ENCODE assay signal across 11 cellular contexts in genomic region chr6:154996841-154997311, GRCh38. TPM values are rescaled to one million over a fixed set of nuclear protein-coding genes. Genes with fewer than 3 reads are reported as not detected.
DNase-seq lines count a peak whose midpoint lies in the region; ATAC-seq and TF ChIP-seq lines count a peak whose summit lies in the region.
"Had no signal": no experiment of that assay in that cellular context is flagged by ENCODE, and none has a peak within 500 bp of the region (broad histone marks: within the 10 kb centered on the region; RNA-seq: fewer than 3 reads in every experiment).

No MANE protein-coding gene starts in this region.

- peaks cover 26% of the 10 kb centered on the region for H3K27me3 Mint-ChIP-seq in IgD-negative memory B cell
- peaks cover 40% of the 10 kb centered on the region for H3K27me3 Mint-ChIP-seq in nephron progenitor cell (ENCODE audit: low read depth, poor library complexity)
- peaks cover 16 to 36% (median 27%) of the 10 kb centered on the region in 5 donors for H3K27me3 Mint-ChIP-seq in naive thymus-derived CD8-positive, alpha-beta T cell

- peaks cover 12% of the 10 kb centered on the region for H3K4me1 ChIP-seq in ectodermal cell (ENCODE audit: control insufficient read depth, insufficient read depth, low read length)

- ATAC-seq in naive thymus-derived CD8-positive, alpha-beta T cell, result no peak
- ATAC-seq in HG03039 (IDR thresholded peaks at IDR 0.05; ENCODE audit: unreplicated experiment), result no peak

- POLR2A ChIA-PET in naive thymus-derived CD8-positive, alpha-beta T cell (lab: Charles Lee), result no interaction called here

- H3K27ac Mint-ChIP-seq in IgD-negative memory B cell, result no peak overlapping the region
- no peak overlapping the region for H3K27ac Mint-ChIP-seq in nephron progenitor cell
- H3K27ac Mint-ChIP-seq in naive thymus-derived CD8-positive, alpha-beta T cell, result no peak overlapping the region

- DNase-seq in Caki2 (ENCODE audit: low read depth) (peak; percentile 43), nephron progenitor cell (no peak), activated gamma-delta T cell (lab: John Stamatoyannopoulos, UW) (no peak)
- no peak for DNase-seq in naive thymus-derived CD8-positive, alpha-beta T cell
- DNase-seq: brain microvascular endothelial cell, DND-41, NCI-H1105, NCI-H774 had no signal

- H3K4me1 Mint-ChIP-seq in IgD-negative memory B cell, result peaks cover 0 to 5% (median 0%) of the 10 kb centered on the region in 3 donors
- peaks cover 5% of the 10 kb centered on the region for H3K4me1 Mint-ChIP-seq in nephron progenitor cell
- peaks cover 0 to 10% (median 6%) of the 10 kb centered on the region in 4 donors for H3K4me1 Mint-ChIP-seq in naive thymus-derived CD8-positive, alpha-beta T cell

- H3K4me3 Mint-ChIP-seq in IgD-negative memory B cell (peak overlapping the region in 3 of 4 donors; percentile 3 to 61 (median 37)), nephron progenitor cell (peak overlapping the region; percentile 52)
- H3K4me3 Mint-ChIP-seq in naive thymus-derived CD8-positive, alpha-beta T cell, result peak overlapping the region in 5 of 10 donors; percentile 5 to 32 (median 9)

- H3K9me3 Mint-ChIP-seq in IgD-negative memory B cell, result no peaks in the 10 kb centered on the region
- H3K9me3 Mint-ChIP-seq in nephron progenitor cell, result no peaks in the 10 kb centered on the region
- H3K9me3 Mint-ChIP-seq in naive thymus-derived CD8-positive, alpha-beta T cell, result no peaks in the 10 kb centered on the region

- H3K4me3 ChIP-seq in ectodermal cell (ENCODE audit: insufficient read depth, low read depth, low read length), result peak overlapping the region; percentile 2

- TF ChIP-seq CTCF in nephron progenitor cell (IDR thresholded peaks at IDR 0.05), result no peak

- in situ Hi-C loops in Caki2 (cut with HindIII; ENCODE audit: low pct_unique_long_range_greater_than_20kb, low sequenced_read_pairs), result no loop called here

- no peaks in the 10 kb centered on the region for H3K36me3 Mint-ChIP-seq in IgD-negative memory B cell
- H3K36me3 Mint-ChIP-seq in nephron progenitor cell (ENCODE audit: low read depth), result no peaks in the 10 kb centered on the region
- H3K36me3 Mint-ChIP-seq in naive thymus-derived CD8-positive, alpha-beta T cell, result no peaks in the 10 kb centered on the region

- WGBS in ectodermal cell, 2 experiments, result 62% methylated on average over 5 of the region's 5 CpGs

- H3K27me3 ChIP-seq in ectodermal cell (ENCODE audit: control insufficient read depth, insufficient read depth, low read length, poor library complexity, severe bottlenecking), result no peaks in the 10 kb centered on the region
- H3K27me3 ChIP-seq: brain microvascular endothelial cell had no signal

- H3K9me3 ChIP-seq in ectodermal cell (ENCODE audit: control insufficient read depth, low read length), result no peaks in the 10 kb centered on the region

- no peak overlapping the region for H3K27ac ChIP-seq in ectodermal cell (ENCODE audit: insufficient read depth, low read depth, low read length, poor library complexity, severe bottlenecking)
- H3K27ac ChIP-seq: brain microvascular endothelial cell had no signal

- H3K36me3 ChIP-seq in ectodermal cell (ENCODE audit: control insufficient read depth, insufficient read depth, low read length), result no peaks in the 10 kb centered on the region
- H3K36me3 ChIP-seq: brain microvascular endothelial cell had no signal

RNA-seq across cellular contexts. Expression of gene TIAM2, which starts 1.8 kb away (rescaled TPM):
- total RNA-seq in Caki2 (2014; rRNA removed; shearing (Covaris generic); ENCODE audit: low replicate concordance), result 8.0 and 11.3 TPM in 2 replicates
- 5.8 TPM for polyA plus RNA-seq in IgD-negative memory B cell
- polyA plus RNA-seq in ectodermal cell (2013, experiment 1 of 4), result 43.0 TPM
- 47.5 TPM for polyA plus RNA-seq in ectodermal cell (2013, experiment 2 of 4)
- polyA plus RNA-seq in ectodermal cell (2013, experiment 3 of 4), result 27.1 TPM
- polyA plus RNA-seq in ectodermal cell (2013, experiment 4 of 4), result 33.2 TPM
- total RNA-seq in naive thymus-derived CD8-positive, alpha-beta T cell, result 1 to 10 TPM; 6.7 to 8.3 TPM
- 1 to 10 TPM in 1 of 3 donors, under 1 TPM in 2; 0.09 to 1.3 (median 0.53) TPM for polyA plus RNA-seq in naive thymus-derived CD8-positive, alpha-beta T cell
